8 cellular contexts compared by ENCODE assay signal in the genomic region with DNA sequence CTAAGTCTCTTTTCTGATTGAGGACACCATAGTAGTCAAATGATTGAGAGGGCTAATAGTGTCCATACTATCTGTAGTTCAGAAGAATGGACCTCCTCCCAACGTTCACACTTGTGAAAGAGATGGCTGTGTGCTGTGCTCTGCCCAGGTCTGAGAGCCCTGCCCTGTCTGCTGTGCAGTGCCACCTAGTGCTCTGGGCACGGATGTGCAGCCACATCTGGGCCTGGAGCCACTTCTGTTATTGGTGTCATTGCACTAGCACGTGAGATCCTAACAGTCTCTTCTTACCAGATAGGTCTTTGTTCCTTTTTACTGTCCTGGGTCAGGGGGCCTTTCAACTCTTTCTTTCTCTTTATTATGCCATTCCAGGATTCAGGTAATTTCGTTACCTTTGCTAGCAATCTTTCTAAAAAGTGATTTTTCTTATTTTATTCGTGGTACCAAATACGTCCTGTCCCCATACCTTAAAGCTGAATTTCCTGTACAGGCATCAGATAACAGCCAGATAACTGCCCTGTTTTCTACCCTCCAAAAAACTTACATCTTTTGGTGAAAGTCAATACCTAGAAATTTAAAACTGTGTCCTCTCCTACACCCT. TPM values are rescaled to one million over a fixed set of nuclear protein-coding genes. Genes with fewer than 3 reads are reported as not detected.
DNase-seq lines count a peak whose midpoint lies in the region; ATAC-seq, FAIRE-seq and TF ChIP-seq lines count a peak whose summit lies in the region.

No MANE protein-coding gene starts in this region.

- H3K4me3 Mint-ChIP-seq in activated CD4-positive, alpha-beta memory T cell treated with anti-CD3 and anti-CD28 coated beads, Interleukin-2, amount 10 ng/mL, durations not matched to agents 7 days and 5 days, result no peak overlapping the region
- no peak overlapping the region for H3K4me3 Mint-ChIP-seq in mesothelial cell of epicardium

- POLR2A ChIA-PET in activated CD4-positive, alpha-beta memory T cell treated with anti-CD3 and anti-CD28 coated beads, Interleukin-2, amount 10 ng/mL, durations not matched to agents 7 days and 5 days (lab: Charles Lee), result interaction anchor here (1.1 to 2.8 kb wide), 2 partner anchors 21 to 237 kb away, joined by 3 to 7 read pairs; a partner anchor contains a TSS

- no peaks in the 10 kb centered on the region for H3K27me3 Mint-ChIP-seq in activated CD4-positive, alpha-beta memory T cell treated with anti-CD3 and anti-CD28 coated beads, Interleukin-2, amount 10 ng/mL, durations not matched to agents 7 days and 5 days
- H3K27me3 Mint-ChIP-seq in mesothelial cell of epicardium (ENCODE audit: low read depth), result no peaks in the 10 kb centered on the region

- peaks cover 7% of the 10 kb centered on the region for H3K4me1 Mint-ChIP-seq in activated CD4-positive, alpha-beta memory T cell treated with anti-CD3 and anti-CD28 coated beads, Interleukin-2, amount 10 ng/mL, durations not matched to agents 7 days and 5 days
- peaks cover 3% of the 10 kb centered on the region for H3K4me1 Mint-ChIP-seq in mesothelial cell of epicardium

- no peak overlapping the region for H3K27ac Mint-ChIP-seq in activated CD4-positive, alpha-beta memory T cell treated with anti-CD3 and anti-CD28 coated beads, Interleukin-2, amount 10 ng/mL, durations not matched to agents 7 days and 5 days
- peak overlapping the region; percentile 33 for H3K27ac Mint-ChIP-seq in mesothelial cell of epicardium

- TF ChIP-seq CTCF in mesothelial cell of epicardium (IDR thresholded peaks at IDR 0.05; ENCODE audit: unreplicated experiment), result peak; percentile 73

- CTCF ChIA-PET in activated CD4-positive, alpha-beta memory T cell treated with anti-CD3 and anti-CD28 coated beads, Interleukin-2, amount 10 ng/mL, durations not matched to agents 7 days and 5 days (lab: Charles Lee), result interaction anchor here (0.9 to 1.9 kb wide), 4 partner anchors 72 to 239 kb away, joined by 3 to 7 read pairs (median 5); a partner anchor contains a TSS

- H3K36me3 Mint-ChIP-seq in activated CD4-positive, alpha-beta memory T cell treated with anti-CD3 and anti-CD28 coated beads, Interleukin-2, amount 10 ng/mL, durations not matched to agents 7 days and 5 days (ENCODE audit: low read depth), result peaks cover 57% of the 10 kb centered on the region
- H3K36me3 Mint-ChIP-seq in mesothelial cell of epicardium, result peaks cover 44% of the 10 kb centered on the region

- peak; percentile 81 for ATAC-seq in HG03571 (IDR thresholded peaks at IDR 0.05; ENCODE audit: unreplicated experiment)

- H3K9me3 Mint-ChIP-seq in activated CD4-positive, alpha-beta memory T cell treated with anti-CD3 and anti-CD28 coated beads, Interleukin-2, amount 10 ng/mL, durations not matched to agents 7 days and 5 days, result no peaks in the 10 kb centered on the region
- no peaks in the 10 kb centered on the region for H3K9me3 Mint-ChIP-seq in mesothelial cell of epicardium

- peak; percentile 93 for FAIRE-seq in GM19239 (lab: Jason Lieb, UNC)

- DNase-seq in AG20443 (ENCODE audit: low spot score), result peak; percentile 96
- DNase-seq in GM19239 (ENCODE audit: insufficient read length, low spot score), result peak; percentile 78
- DNase-seq in NCI-H82 treated with DMSO at 0.1 percent for 48 hours (lab: John Stamatoyannopoulos, UW; ENCODE audit: unreplicated experiment), result peak; percentile 48
- peak; percentile 82 for DNase-seq in activated CD4-positive, alpha-beta memory T cell treated with anti-CD3 and anti-CD28 coated beads, Interleukin-2, amount 10 ng/mL, durations not matched to agents 7 days and 5 days
- DNase-seq in effector CD8-positive, alpha-beta T cell (lab: John Stamatoyannopoulos, UW), result peak; percentile 59
- peak in 1 of 2 experiments; percentile 80 for DNase-seq in mesothelial cell of epicardium (ENCODE audit: low spot score in 2 of 2, unreplicated experiment in 2 of 2)
- peak; percentile 62 to 63 for DNase-seq in stimulated activated CD8-positive, alpha-beta memory T cell treated with anti-CD3 and anti-CD28 coated beads, Interleukin-15, amount 100 ng/mL, for 48 hours (ENCODE audit: low read depth in 2 of 2)

RNA-seq across cellular contexts. Expression of a gene that starts 21.7 kb away (rescaled TPM):
- total RNA-seq in activated CD4-positive, alpha-beta memory T cell treated with anti-CD3 and anti-CD28 coated beads, Interleukin-2, amount 10 ng/mL, durations not matched to agents 7 days and 5 days, result 10 to 100 TPM; 46.9 to 50.5 TPM
- 117 to 120 TPM (median 117 TPM) in 3 replicates for total RNA-seq in mesothelial cell of epicardium

RNA-seq across cellular contexts. Expression of a gene that starts 25.7 kb away (rescaled TPM):
- 10 to 100 TPM; 24.9 to 25.3 TPM for total RNA-seq in activated CD4-positive, alpha-beta memory T cell treated with anti-CD3 and anti-CD28 coated beads, Interleukin-2, amount 10 ng/mL, durations not matched to agents 7 days and 5 days
- total RNA-seq in mesothelial cell of epicardium, result 28.5 to 32.1 TPM (median 29.7 TPM) in 3 replicates
